In genomic region chr9:34451545-34451944, GRCh38 we compare ENCODE assay signal across 11 cellular contexts. TPM values are rescaled to one million over a fixed set of nuclear protein-coding genes. Genes with fewer than 3 reads are reported as not detected.
A peak's percentile ranks its signal among the peaks of the same experiment; 100 is the strongest.
DNase-seq lines count a peak whose midpoint lies in the region; ATAC-seq and TF ChIP-seq lines count a peak whose summit lies in the region.
"Had no signal": no experiment of that assay in that cellular context is flagged by ENCODE, and none has a peak within 500 bp of the region (broad histone marks: within the 10 kb centered on the region; RNA-seq: fewer than 3 reads in every experiment).

No MANE protein-coding gene starts in this region.

- peaks cover 9% of the 10 kb centered on the region for H3K36me3 Mint-ChIP-seq in glutamatergic neuron (ENCODE audit: unreplicated experiment)

- TF ChIP-seq CTCF in GM10266 (IDR thresholded peaks at IDR 0.05; ENCODE audit: control insufficient read depth, insufficient read depth, low read depth, missing control alignments) (no peak), glutamatergic neuron (IDR thresholded peaks at IDR 0.05; ENCODE audit: partially characterized antibody, unreplicated experiment) (no peak)

- peak overlapping the region; percentile 31 for H3K27ac Mint-ChIP-seq in glutamatergic neuron (ENCODE audit: unreplicated experiment)

- H3K9me3 Mint-ChIP-seq in glutamatergic neuron (ENCODE audit: unreplicated experiment): peaks cover 5% of the 10 kb centered on the region

- DNase-seq in GM10266 (ENCODE audit: extremely low spot score) (peak; percentile 52), RPMI7951 (ENCODE audit: low read depth) (peak; percentile 57), glutamatergic neuron (no peak), hepatic stellate cell (ENCODE audit: low spot score) (no peak)
- DNase-seq: Calu3, small intestine, T1000 had no signal

- H3K4me1 Mint-ChIP-seq in glutamatergic neuron (ENCODE audit: low read depth, unreplicated experiment): peaks cover 47% of the 10 kb centered on the region

- H3K4me3 Mint-ChIP-seq in glutamatergic neuron (ENCODE audit: unreplicated experiment): peak overlapping the region; percentile 59

- ATAC-seq in GM21515 (IDR thresholded peaks at IDR 0.05; ENCODE audit: unreplicated experiment): peak; percentile 58
- no peak for ATAC-seq in GM19328 (IDR thresholded peaks at IDR 0.05; ENCODE audit: unreplicated experiment)
- ATAC-seq in GM18520 (IDR thresholded peaks at IDR 0.05; ENCODE audit: unreplicated experiment): no peak
- ATAC-seq in HG03097 (IDR thresholded peaks at IDR 0.05; ENCODE audit: low FRiP score, unreplicated experiment): no peak

- H3K27me3 Mint-ChIP-seq in glutamatergic neuron (ENCODE audit: unreplicated experiment): peaks cover 7% of the 10 kb centered on the region

RNA-seq across cellular contexts. Expression of gene FAM219A, which starts 6.8 kb away (rescaled TPM):
- total RNA-seq in RPMI7951 (2014; rRNA removed; shearing (Covaris generic)): 10.7 and 11.2 TPM in 2 replicates
- total RNA-seq in glutamatergic neuron (ENCODE audit: unreplicated experiment): 221 TPM

RNA-seq across cellular contexts. Expression of gene DNAI1, which starts 7.1 kb away (rescaled TPM):
- not detected in 2 replicates for total RNA-seq in RPMI7951 (2014; rRNA removed; shearing (Covaris generic))
- 1.2 TPM for total RNA-seq in glutamatergic neuron (ENCODE audit: unreplicated experiment)
- total RNA-seq: Calu3 had no signal

Comparison
In these comparisons a context has a peak if more than half of its experiments do, and no peak if none do; other contexts are left out.
1. DNase-seq: peak in GM10266 (single experiment) and RPMI7951 (single experiment); none in glutamatergic neuron (single experiment) and hepatic stellate cell (single experiment).
2. RNA of gene FAM219A, which starts 6.8 kb away (total RNA-seq): 221 TPM in glutamatergic neuron (single experiment); 10.7 to 11.2 TPM in RPMI7951; every median in the first group is over 10 times any median in the second.